ENCODE assay signal across 13 cellular contexts in genomic region chr1:228870041-228870713, GRCh38.
A peak's percentile ranks its signal among the peaks of the same experiment; 100 is the strongest.
DNase-seq lines count a peak whose midpoint lies in the region; ATAC-seq and TF ChIP-seq lines count a peak whose summit lies in the region.
"Had no signal": no experiment of that assay in that cellular context is flagged by ENCODE, and none has a peak within 500 bp of the region (broad histone marks: within the 10 kb centered on the region; RNA-seq: fewer than 3 reads in every experiment).

No MANE protein-coding gene starts in this region.

- no peak overlapping the region for H3K4me3 Mint-ChIP-seq in T-helper 17 cell

- intact Hi-C loops in colonic mucosa (cut with DNase I) = no loop called here

- H3K4me3 ChIP-seq in colonic mucosa = no peak overlapping the region

- H3K27ac Mint-ChIP-seq in T-helper 17 cell = no peak overlapping the region

- H3K4me1 ChIP-seq in colonic mucosa = peaks cover 3% of the 10 kb centered on the region
- H3K4me1 ChIP-seq in foreskin keratinocyte = no peaks in the 10 kb centered on the region

- TF ChIP-seq CTCF in colonic mucosa (IDR thresholded peaks at IDR 0.05) = no peak
- no peak for TF ChIP-seq CTCF in foreskin keratinocyte (conservative IDR thresholded peaks at IDR 0.05)

- no peaks in the 10 kb centered on the region for H3K36me3 Mint-ChIP-seq in T-helper 17 cell (ENCODE audit: low read depth)

- no peaks in the 10 kb centered on the region for H3K27me3 ChIP-seq in colonic mucosa
- peaks cover 20% of the 10 kb centered on the region for H3K27me3 ChIP-seq in foreskin keratinocyte

- H3K4me1 Mint-ChIP-seq in T-helper 17 cell = peaks cover 5% of the 10 kb centered on the region

- peaks cover 12% of the 10 kb centered on the region for H3K27me3 Mint-ChIP-seq in T-helper 17 cell

- DNase-seq in ELF-1 (ENCODE audit: low read depth, low spot score) (peak; percentile 14), colonic mucosa (peak; percentile 17), medulla oblongata (ENCODE audit: extremely low spot score) (peak; percentile 41), pons (ENCODE audit: low spot score) (peak; percentile 61), foreskin keratinocyte (no peak), T-helper 17 cell (no peak)
- DNase-seq: COR-L47, NCI-H1436 treated with DMSO at 0.1 percent for 48 hours, NCI-H2227 treated with DMSO at 0.1 percent for 48 hours, NCI-H526 treated with DMSO at 0.1 percent for 48 hours had no signal

- no peak overlapping the region for H3K27ac ChIP-seq in colonic mucosa
- no peak overlapping the region for H3K27ac ChIP-seq in foreskin keratinocyte
- H3K27ac ChIP-seq: C4-2B had no signal

- H3K9ac ChIP-seq in colonic mucosa (ENCODE audit: low read depth in 2 of 2, low read length in 2 of 2) = no peak overlapping the region

- no peaks in the 10 kb centered on the region for H3K9me3 ChIP-seq in colonic mucosa
- H3K9me3 ChIP-seq in T-helper 17 cell (ENCODE audit: control insufficient read depth, low read length, poor library complexity, severe bottlenecking) = no peaks in the 10 kb centered on the region

- ATAC-seq in HG02588 (IDR thresholded peaks at IDR 0.05; ENCODE audit: unreplicated experiment) = no peak
- no peak for ATAC-seq in GM19452 (IDR thresholded peaks at IDR 0.05; ENCODE audit: unreplicated experiment)
- no peak for ATAC-seq in foreskin keratinocyte
- no peak for ATAC-seq in T-helper 17 cell

- H3K36me3 ChIP-seq in colonic mucosa = no peaks in the 10 kb centered on the region

Comparison
In these comparisons a context has a peak if more than half of its experiments do, and no peak if none do; other contexts are left out.
1. DNase-seq: peak in ELF-1 (single experiment), colonic mucosa (single experiment), medulla oblongata (single experiment) and pons (single experiment); none in foreskin keratinocyte (0 of 2) and T-helper 17 cell (0 of 3).